ENCODE assay signal across 16 cellular contexts in genomic region chr17:82344175-82344907, GRCh38. TPM values are rescaled to one million over a fixed set of nuclear protein-coding genes. Genes with fewer than 3 reads are reported as not detected.
DNase-seq lines count a peak whose midpoint lies in the region; ATAC-seq, FAIRE-seq and TF ChIP-seq lines count a peak whose summit lies in the region.
"Had no signal": no experiment of that assay in that cellular context is flagged by ENCODE, and none has a peak within 500 bp of the region (broad histone marks: within the 10 kb centered on the region; RNA-seq: fewer than 3 reads in every experiment).

No MANE protein-coding gene starts in this region.

- TF ChIP-seq EP300 in HepG2 (IDR thresholded peaks at IDR 0.05; ENCODE audit: low read depth in 2 of 2, low read length in 2 of 2) (no peak), HepG2 (CRISPR knock-in tag; IDR thresholded peaks at IDR 0.05; ENCODE audit: borderline replicate concordance) (no peak)

- no peak for ATAC-seq in RWPE2 (ENCODE audit: low read depth)
- no peak; the same call in 2 of the 3 replicates for ATAC-seq in HepG2
- no peak for ATAC-seq in GM23338
- no peak for ATAC-seq in activated CD4-positive, CD25-positive, alpha-beta regulatory T cell treated with anti-CD3 and anti-CD28 coated beads, Interleukin-2, amount 50 U/mL, for 24 hours
- no peak for ATAC-seq in GM18519 (IDR thresholded peaks at IDR 0.05; ENCODE audit: low FRiP score, unreplicated experiment)
- ATAC-seq: PC-3 had no signal

- H3K27ac Mint-ChIP-seq in neural crest cell (ENCODE audit: unreplicated experiment) (peak overlapping the region; percentile 35), GM23338 (no peak overlapping the region)

- H3K4me1 ChIP-seq in HEK293 (ENCODE audit: control insufficient read depth, insufficient read depth, low read length) (0 out of 2 replicates have a peak, but pooled peaks cover under 1% of the 10 kb centered on the region), RWPE2 (ENCODE audit: insufficient read depth, poor library complexity, severe bottlenecking) (peaks cover 2% of the 10 kb centered on the region), HepG2 (ENCODE audit: insufficient read depth, low read length) (peaks cover 77% of the 10 kb centered on the region), GM23338 (ENCODE audit: insufficient read depth) (no peaks in the 10 kb centered on the region)

- H3K36me3 ChIP-seq in HEK293 (ENCODE audit: control insufficient read depth in 2 of 2, insufficient read depth in 1 of 2, low read length in 2 of 2) (no peaks in the 10 kb centered on the region), RWPE2 (ENCODE audit: low read depth) (no peaks in the 10 kb centered on the region), HepG2 (replicated peaks in 1 of 2; ENCODE audit: control insufficient read depth in 1 of 2, insufficient read depth in 2 of 2, low read length in 2 of 2) (no peaks in the 10 kb centered on the region), GM23338 (ENCODE audit: insufficient read depth) (no peaks in the 10 kb centered on the region)
- H3K36me3 ChIP-seq: HAP-1 had no signal

- H3K27me3 ChIP-seq in RWPE2 (ENCODE audit: insufficient read depth, poor library complexity, severe bottlenecking) (no peaks in the 10 kb centered on the region), HepG2 (ENCODE audit: control insufficient read depth in 1 of 2, insufficient read depth in 2 of 2, low read length in 2 of 2) (no peaks in the 10 kb centered on the region), GM23338 (ENCODE audit: insufficient read depth) (no peaks in the 10 kb centered on the region)

- H3K79me2 ChIP-seq in HepG2 (ENCODE audit: insufficient read depth, low read length): peaks cover 17% of the 10 kb centered on the region
- H3K79me2 ChIP-seq in GM23338 (replicated peaks; ENCODE audit: insufficient read depth): no peaks in the 10 kb centered on the region

- H3K36me3 Mint-ChIP-seq in neural crest cell (ENCODE audit: low read depth): peaks cover 3% of the 10 kb centered on the region
- H3K36me3 Mint-ChIP-seq in GM23338 (ENCODE audit: low read depth): peaks cover 4% of the 10 kb centered on the region

- peak overlapping the region; percentile 66 for H3K9ac ChIP-seq in HepG2 (ENCODE audit: insufficient read depth, low read depth, low read length)

- H3K9me3 Mint-ChIP-seq in neural crest cell (no peaks in the 10 kb centered on the region), GM23338 (peaks cover 15% of the 10 kb centered on the region)

- no TSS peak for BruUV-seq in HepG2 (replicated peaks; lab: Mats Ljungman, UMichigan)

- H3K4me2 ChIP-seq in HepG2 (ENCODE audit: low read depth, low read length) (peak overlapping the region; percentile 75), GM23338 (no peak overlapping the region)

- no peaks in the 10 kb centered on the region for H3K9me2 ChIP-seq in GM23338 (ENCODE audit: insufficient read depth)

- WGBS in HepG2 (ENCODE audit: low lambda C conversion rate): 79% methylated on average over 23 of the region's 24 CpGs

- H3K27ac ChIP-seq in HEK293 (ENCODE audit: extremely low read depth, low read depth, low read length) (no peak overlapping the region), RWPE2 (ENCODE audit: poor library complexity, severe bottlenecking) (no peak overlapping the region), HepG2 (ENCODE audit: extremely low read length, insufficient read depth, low read length) (peak overlapping the region; percentile 83), GM23338 (ENCODE audit: low read depth) (no peak overlapping the region)

- TF ChIP-seq RAD21 in HepG2 (CRISPR knock-in tag; IDR thresholded peaks at IDR 0.05): no peak

- H2AFZ ChIP-seq in HepG2 (ENCODE audit: low read length) (no peak overlapping the region), GM23338 (no peak overlapping the region)

- peaks cover 16% of the 10 kb centered on the region for H3K27me3 Mint-ChIP-seq in neural crest cell (ENCODE audit: low read depth)
- H3K27me3 Mint-ChIP-seq in GM23338 (ENCODE audit: insufficient read depth, low read depth, poor library complexity): peaks cover 10% of the 10 kb centered on the region

- DNase-seq in RWPE2 (ENCODE audit: low spot score) (peak; percentile 63), HepG2 (ENCODE audit: low spot score) (no peak), neural crest cell (ENCODE audit: low read depth, low spot score) (no peak), GM23338 (ENCODE audit: low spot score) (no peak)
- no peak for DNase-seq in activated T-cell treated with anti-CD3 and anti-CD28 coated beads, Interleukin-2, amount 50 U/mL, for 48 hours
- DNase-seq: ACHN, AML-193, NCI-H187 treated with DMSO at 0.1 percent for 48 hours, NCI-H446, NCI-H774, PC-3 had no signal

- POLR2A ChIA-PET in HEK293 (lab: Yijun Ruan, JAX) (interaction anchor here (0.6 to 1.9 kb wide), 4 partner anchors 15 to 52 kb away, joined by 3 to 8 read pairs (median 4); partner anchors contain the start of gene TEX19), HepG2 (lab: Yijun Ruan, JAX) (interaction anchor here (0.7 to 12.3 kb wide), 12 partner anchors 8 to 175 kb away, joined by 3 to 227 read pairs (median 10); partner anchors contain the start of genes CD7 and SECTM1)

- H3K9me3 ChIP-seq in HEK293 (ENCODE audit: control insufficient read depth, insufficient read depth, low read depth, low read length): no peaks in the 10 kb centered on the region
- no peaks in the 10 kb centered on the region for H3K9me3 ChIP-seq in RWPE2 (ENCODE audit: severe bottlenecking)
- no peaks in the 10 kb centered on the region for H3K9me3 ChIP-seq in HepG2 (ENCODE audit: low read length)
- H3K9me3 ChIP-seq: HAP-1 had no signal

- no peaks in the 10 kb centered on the region for H3F3A ChIP-seq in GM23338 (replicated peaks; ENCODE audit: low read depth)

- in situ Hi-C loops in HepG2 (cut with HindIII; ENCODE audit: extremely low pct_ligation_motif_present, low pct_unique_long_range_greater_than_20kb): no loop called here

- intact Hi-C loops in HepG2 (cut with micrococcal nuclease; ENCODE audit: unreplicated experiment): no loop called here

- no peak for FAIRE-seq in HepG2 (lab: Jason Lieb, UNC)

- TF ChIP-seq CTCF in HEK293 (tag by site-specific recombination; IDR thresholded peaks at IDR 0.05) (no peak), RWPE2 (IDR thresholded peaks at IDR 0.05; ENCODE audit: poor library complexity, severe bottlenecking) (no peak), HepG2 (CRISPR knock-in tag; IDR thresholded peaks at IDR 0.05) (no peak), neural crest cell (conservative IDR thresholded peaks at IDR 0.05) (no peak), GM23338 (conservative IDR thresholded peaks at IDR 0.05; ENCODE audit: low read depth in 2 of 2) (no peak)

- H3K4me3 Mint-ChIP-seq in neural crest cell (no peak overlapping the region), GM23338 (no peak overlapping the region)

- H3K4me1 Mint-ChIP-seq in neural crest cell (peaks cover 6% of the 10 kb centered on the region), GM23338 (peaks cover 6% of the 10 kb centered on the region; the same call in 2 of the 3 replicates)

- CTCF ChIA-PET in HEK293 (lab: Yijun Ruan, JAX): interaction anchor here (1.0 to 2.7 kb wide), 3 partner anchors 7 to 69 kb away, joined by 3 to 10 read pairs (median 4); no protein-coding TSS in a partner anchor
- CTCF ChIA-PET in HepG2 (lab: Yijun Ruan, JAX; ENCODE audit: low intra/inter-chr PET ratio, low total read pairs): no interaction called here

- H4K20me1 ChIP-seq in HepG2 (ENCODE audit: insufficient read depth, low read length) (no peaks in the 10 kb centered on the region), GM23338 (replicated peaks; ENCODE audit: insufficient read depth) (no peaks in the 10 kb centered on the region)

- H3K4me3 ChIP-seq in HEK293 (ENCODE audit: low read depth, low read length) (no peak overlapping the region), RWPE2 (ENCODE audit: severe bottlenecking) (no peak overlapping the region), HepG2 (replicated peaks in 1 of 3; ENCODE audit: insufficient read depth in 1 of 3, low read depth in 2 of 3, low read length in 3 of 3) (peak overlapping the region; percentile 13 to 59 (median 52); a peak in 4 of 6 replicates), GM23338 (no peak overlapping the region)
- H3K4me3 ChIP-seq: HAP-1 had no signal

- TF ChIP-seq POLR2A in HepG2 (IDR thresholded peaks at IDR 0.05; ENCODE audit: insufficient read depth in 1 of 2, low read depth in 2 of 2, low read length in 2 of 2): no peak

RNA-seq across cellular contexts. Expression of gene SECTM1, which starts 10.8 kb away (rescaled TPM):
- total RNA-seq in HepG2 (2016; rRNA removed; fragmentation: Illumina TruSeq; extraction: Trizol) (2.4 and 5.3 TPM in 2 replicates), neural crest cell (not detected in 2 replicates)
- 3.3 TPM in 2 replicates for total RNA-seq in HepG2 (2016; cell fraction: cytosol; rRNA removed; fragmentation: Illumina TruSeq; extraction: Trizol; ENCODE audit: low read depth)
- total RNA-seq in HepG2 (2016; cell fraction: insoluble cytoplasmic fraction; rRNA removed; fragmentation: Illumina TruSeq; extraction: Trizol): 3.0 and 5.5 TPM in 2 replicates
- 3.8 and 5.6 TPM in 2 replicates for total RNA-seq in HepG2 (2016; cell fraction: membrane; rRNA removed; fragmentation: Illumina TruSeq; extraction: Trizol)
- total RNA-seq in HepG2 (2016; cell fraction: nucleus; rRNA removed; fragmentation: Illumina TruSeq; extraction: Trizol): 6.9 and 7.3 TPM in 2 replicates
- polyA plus RNA-seq in HepG2 (2011; rRNA removed) (3.5 and 4.2 TPM in 2 replicates), GM23338 (2016; fragmentation: Nextera tagmentation; extraction: Ambion mirVana) (0.21 TPM in 1 of 2 replicates, not detected in the other)
- polyA plus RNA-seq in HepG2 (2011; cell fraction: cytosol; rRNA removed): 2.7 and 4.2 TPM in 2 replicates
- polyA plus RNA-seq in HepG2 (2011; cell fraction: nucleus; rRNA removed): 6.7 and 7.1 TPM in 2 replicates
- polyA plus RNA-seq in HepG2 (2012): 5.0 and 7.2 TPM in 2 replicates
- polyA plus RNA-seq in HepG2 (2016; cell fraction: cytosol; fragmentation: Illumina TruSeq; extraction: Trizol; ENCODE audit: low read depth): 2.6 and 3.4 TPM in 2 replicates
- 4.0 and 4.2 TPM in 2 replicates for polyA plus RNA-seq in HepG2 (2016; cell fraction: insoluble cytoplasmic fraction; fragmentation: Illumina TruSeq; extraction: Trizol; ENCODE audit: low read depth)
- polyA plus RNA-seq in HepG2 (2016; cell fraction: membrane; fragmentation: Illumina TruSeq; extraction: Trizol; ENCODE audit: low read depth): 4.3 and 4.7 TPM in 2 replicates
- 5.1 and 5.5 TPM in 2 replicates for polyA plus RNA-seq in HepG2 (2016; cell fraction: nucleus; fragmentation: Illumina TruSeq; extraction: Trizol; ENCODE audit: insufficient read depth, low read depth)
- 8.8 and 15.0 TPM in 2 replicates for polyA minus RNA-seq in HepG2 (2011; rRNA and poly(A)+ RNA removed; ENCODE audit: low replicate concordance)
- polyA minus RNA-seq in HepG2 (2011; cell fraction: cytosol; rRNA and poly(A)+ RNA removed): 1.9 and 2.6 TPM in 2 replicates
- polyA minus RNA-seq in HepG2 (2011; cell fraction: nucleus; rRNA and poly(A)+ RNA removed): 5.0 and 7.3 TPM in 2 replicates
- 0.16 and 1.3 TPM in 2 replicates for total RNA-seq in GM23338 (2014; rRNA removed; shearing (Covaris generic))

RNA-seq across cellular contexts. Expression of gene TEX19, which starts 14.7 kb away (rescaled TPM):
- 1.3 and 1.8 TPM in 2 replicates for total RNA-seq in HepG2 (2016; rRNA removed; fragmentation: Illumina TruSeq; extraction: Trizol)
- 0.61 and 0.62 TPM in 2 replicates for total RNA-seq in HepG2 (2016; cell fraction: cytosol; rRNA removed; fragmentation: Illumina TruSeq; extraction: Trizol; ENCODE audit: low read depth)
- 1.6 TPM in 2 replicates for total RNA-seq in HepG2 (2016; cell fraction: insoluble cytoplasmic fraction; rRNA removed; fragmentation: Illumina TruSeq; extraction: Trizol)
- 1.4 and 1.7 TPM in 2 replicates for total RNA-seq in HepG2 (2016; cell fraction: membrane; rRNA removed; fragmentation: Illumina TruSeq; extraction: Trizol)
- 0.31 and 0.50 TPM in 2 replicates for total RNA-seq in HepG2 (2016; cell fraction: nucleus; rRNA removed; fragmentation: Illumina TruSeq; extraction: Trizol)
- polyA plus RNA-seq in HepG2 (2011; rRNA removed): 4.9 and 6.0 TPM in 2 replicates
- 4.4 and 5.4 TPM in 2 replicates for polyA plus RNA-seq in HepG2 (2011; cell fraction: cytosol; rRNA removed)
- 1.8 TPM in 2 replicates for polyA plus RNA-seq in HepG2 (2011; cell fraction: nucleus; rRNA removed)
- polyA plus RNA-seq in HepG2 (2012): 3.9 TPM in 2 replicates
- 0.29 and 0.36 TPM in 2 replicates for polyA plus RNA-seq in HepG2 (2016; cell fraction: cytosol; fragmentation: Illumina TruSeq; extraction: Trizol; ENCODE audit: low read depth)
- 1.2 and 1.6 TPM in 2 replicates for polyA plus RNA-seq in HepG2 (2016; cell fraction: insoluble cytoplasmic fraction; fragmentation: Illumina TruSeq; extraction: Trizol; ENCODE audit: low read depth)
- polyA plus RNA-seq in HepG2 (2016; cell fraction: membrane; fragmentation: Illumina TruSeq; extraction: Trizol; ENCODE audit: low read depth): 0.61 and 0.72 TPM in 2 replicates
- polyA plus RNA-seq in HepG2 (2016; cell fraction: nucleus; fragmentation: Illumina TruSeq; extraction: Trizol; ENCODE audit: insufficient read depth, low read depth): 0.55 and 1.4 TPM in 2 replicates
- 1.6 and 8.6 TPM in 2 replicates for polyA minus RNA-seq in HepG2 (2011; rRNA and poly(A)+ RNA removed; ENCODE audit: low replicate concordance)
- 1.8 and 2.5 TPM in 2 replicates for polyA minus RNA-seq in HepG2 (2011; cell fraction: cytosol; rRNA and poly(A)+ RNA removed)
- 0.26 and 0.50 TPM in 2 replicates for polyA minus RNA-seq in HepG2 (2011; cell fraction: nucleus; rRNA and poly(A)+ RNA removed)
- total RNA-seq in neural crest cell: 0.20 and 0.23 TPM in 2 replicates
- 0.66 and 1.1 TPM in 2 replicates for total RNA-seq in GM23338 (2014; rRNA removed; shearing (Covaris generic))
- polyA plus RNA-seq in GM23338 (2016; fragmentation: Nextera tagmentation; extraction: Ambion mirVana): 0.10 and 0.23 TPM in 2 replicates

RNA-seq across cellular contexts. Expression of gene CD7, which starts 26.9 kb away (rescaled TPM):
- total RNA-seq in HepG2 (2016; rRNA removed; fragmentation: Illumina TruSeq; extraction: Trizol) (29.7 and 67.6 TPM in 2 replicates), neural crest cell (not detected in 2 replicates)
- total RNA-seq in HepG2 (2016; cell fraction: cytosol; rRNA removed; fragmentation: Illumina TruSeq; extraction: Trizol; ENCODE audit: low read depth): 23.3 and 25.5 TPM in 2 replicates
- 24.7 and 74.3 TPM in 2 replicates for total RNA-seq in HepG2 (2016; cell fraction: insoluble cytoplasmic fraction; rRNA removed; fragmentation: Illumina TruSeq; extraction: Trizol)
- 36.8 and 47.2 TPM in 2 replicates for total RNA-seq in HepG2 (2016; cell fraction: membrane; rRNA removed; fragmentation: Illumina TruSeq; extraction: Trizol)
- total RNA-seq in HepG2 (2016; cell fraction: nucleus; rRNA removed; fragmentation: Illumina TruSeq; extraction: Trizol): 53.2 and 64.7 TPM in 2 replicates
- polyA plus RNA-seq in HepG2 (2011; rRNA removed) (72.7 and 76.4 TPM in 2 replicates), GM23338 (2016; fragmentation: Nextera tagmentation; extraction: Ambion mirVana) (0.44 TPM in 1 of 2 replicates, not detected in the other)
- polyA plus RNA-seq in HepG2 (2011; cell fraction: cytosol; rRNA removed): 34.4 and 89.4 TPM in 2 replicates
- 127 and 155 TPM in 2 replicates for polyA plus RNA-seq in HepG2 (2011; cell fraction: nucleus; rRNA removed)
- polyA plus RNA-seq in HepG2 (2012): 46.2 and 62.8 TPM in 2 replicates
- polyA plus RNA-seq in HepG2 (2016; cell fraction: cytosol; fragmentation: Illumina TruSeq; extraction: Trizol; ENCODE audit: low read depth): 56.5 and 63.8 TPM in 2 replicates
- polyA plus RNA-seq in HepG2 (2016; cell fraction: insoluble cytoplasmic fraction; fragmentation: Illumina TruSeq; extraction: Trizol; ENCODE audit: low read depth): 56.7 and 68.4 TPM in 2 replicates
- 78.3 and 78.6 TPM in 2 replicates for polyA plus RNA-seq in HepG2 (2016; cell fraction: membrane; fragmentation: Illumina TruSeq; extraction: Trizol; ENCODE audit: low read depth)
- 226 and 244 TPM in 2 replicates for polyA plus RNA-seq in HepG2 (2016; cell fraction: nucleus; fragmentation: Illumina TruSeq; extraction: Trizol; ENCODE audit: insufficient read depth, low read depth)
- 43.3 TPM in 1 of 2 replicates, not detected in the other for polyA minus RNA-seq in HepG2 (2011; rRNA and poly(A)+ RNA removed; ENCODE audit: low replicate concordance)
- 31.0 and 32.1 TPM in 2 replicates for polyA minus RNA-seq in HepG2 (2011; cell fraction: cytosol; rRNA and poly(A)+ RNA removed)
- 7.9 and 8.8 TPM in 2 replicates for polyA minus RNA-seq in HepG2 (2011; cell fraction: nucleus; rRNA and poly(A)+ RNA removed)
- total RNA-seq in GM23338 (2014; rRNA removed; shearing (Covaris generic)): 0.42 and 0.58 TPM in 2 replicates
- total RNA-seq: HT1080 had no signal

RNA-seq across cellular contexts. Expression of gene UTS2R, which starts 27.2 kb away (rescaled TPM):
- 0.13 TPM in 1 of 2 replicates, not detected in the other for total RNA-seq in HepG2 (2016; rRNA removed; fragmentation: Illumina TruSeq; extraction: Trizol)
- not detected in 2 replicates for total RNA-seq in HepG2 (2016; cell fraction: cytosol; rRNA removed; fragmentation: Illumina TruSeq; extraction: Trizol; ENCODE audit: low read depth)
- total RNA-seq in HepG2 (2016; cell fraction: insoluble cytoplasmic fraction; rRNA removed; fragmentation: Illumina TruSeq; extraction: Trizol): 0.11 TPM in 1 of 2 replicates, not detected in the other
- total RNA-seq in HepG2 (2016; cell fraction: membrane; rRNA removed; fragmentation: Illumina TruSeq; extraction: Trizol): not detected in 2 replicates
- total RNA-seq in HepG2 (2016; cell fraction: nucleus; rRNA removed; fragmentation: Illumina TruSeq; extraction: Trizol): 0.38 TPM in 1 of 2 replicates, not detected in the other
- polyA plus RNA-seq in HepG2 (2011; rRNA removed): 0.10 and 0.15 TPM in 2 replicates
- 0.08 and 0.12 TPM in 2 replicates for polyA plus RNA-seq in HepG2 (2011; cell fraction: cytosol; rRNA removed)
- 1.7 and 2.2 TPM in 2 replicates for polyA plus RNA-seq in HepG2 (2011; cell fraction: nucleus; rRNA removed)
- 0.19 and 0.20 TPM in 2 replicates for polyA plus RNA-seq in HepG2 (2012)
- not detected in 2 replicates for polyA plus RNA-seq in HepG2 (2016; cell fraction: cytosol; fragmentation: Illumina TruSeq; extraction: Trizol; ENCODE audit: low read depth)
- 0.17 TPM in 1 of 2 replicates, not detected in the other for polyA plus RNA-seq in HepG2 (2016; cell fraction: insoluble cytoplasmic fraction; fragmentation: Illumina TruSeq; extraction: Trizol; ENCODE audit: low read depth)
- not detected in 2 replicates for polyA plus RNA-seq in HepG2 (2016; cell fraction: membrane; fragmentation: Illumina TruSeq; extraction: Trizol; ENCODE audit: low read depth)
- not detected in 2 replicates for polyA plus RNA-seq in HepG2 (2016; cell fraction: nucleus; fragmentation: Illumina TruSeq; extraction: Trizol; ENCODE audit: insufficient read depth, low read depth)
- 0.32 TPM in 1 of 2 replicates, not detected in the other for polyA minus RNA-seq in HepG2 (2011; rRNA and poly(A)+ RNA removed; ENCODE audit: low replicate concordance)
- polyA minus RNA-seq in HepG2 (2011; cell fraction: cytosol; rRNA and poly(A)+ RNA removed): not detected in 2 replicates
- polyA minus RNA-seq in HepG2 (2011; cell fraction: nucleus; rRNA and poly(A)+ RNA removed): 0.50 TPM in 1 of 2 replicates, not detected in the other
- not detected in 2 replicates for total RNA-seq in neural crest cell
- total RNA-seq in GM23338 (2014; rRNA removed; shearing (Covaris generic)): 0.49 and 0.82 TPM in 2 replicates
- not detected in 2 replicates for polyA plus RNA-seq in GM23338 (2016; fragmentation: Nextera tagmentation; extraction: Ambion mirVana)
- total RNA-seq: HT1080, PC-3 had no signal

Comparison
In these comparisons a context has a peak if more than half of its experiments do, and no peak if none do; other contexts are left out.
1. H3K4me3 ChIP-seq: peak in HepG2 (3 of 3); none in HEK293 (single experiment), RWPE2 (single experiment) and GM23338 (single experiment).
2. RNA of gene CD7, which starts 26.9 kb away (total RNA-seq): 23.3 to 74.3 TPM in HepG2; 0.42 to 0.58 TPM in GM23338 and not detected in neural crest cell; every median in the first group is over 10 times any median in the second.
3. Of the 63 proteins assayed by ChIP-seq in both HepG2 and HEK293: peak only in HepG2: PATZ1, ZNF350, ZNF704 and ZNF768; only in HEK293: none; in both: none; in neither: 59.